ENCODE assay signal across 1 cellular context in genomic region chr16:57606147-57606846, GRCh38.
TF ChIP-seq lines count a peak whose summit lies in the region.

No MANE protein-coding gene starts in this region.

TF ChIP-seq in A549, 52 proteins besides CTCF, POLR2A, EP300 and RAD21 (continued from another document):
- TF ChIP-seq USF2 (IDR thresholded peaks at IDR 0.05) (no peak), NR3C1 (IDR thresholded peaks at IDR 0.05) (no peak), HDAC2 (IDR thresholded peaks at IDR 0.05) (peak; percentile 88), ESRRA (IDR thresholded peaks at IDR 0.05; ENCODE audit: borderline replicate concordance, low read length) (no peak), CBX2 (IDR thresholded peaks at IDR 0.05; ENCODE audit: borderline replicate concordance, low read depth) (no peak), E2F6 (IDR thresholded peaks at IDR 0.05; ENCODE audit: borderline replicate concordance, low read depth) (no peak)
TF ChIP-seq in A549: peak in this region for 3.
